ENCODE assay signal across 30 cellular contexts in genomic region chr20:32595143-32595542, GRCh38.
"Had no signal": no experiment of that assay in that cellular context is flagged by ENCODE, and none has a peak within 500 bp of the region (broad histone marks: within the 10 kb centered on the region; RNA-seq: fewer than 3 reads in every experiment).

No MANE protein-coding gene starts in this region.

- H3K9me3 Mint-ChIP-seq: dendritic cell treated with granulocyte-macrophage colony-stimulating factor and Interleukin-4, amounts not matched to agents 40 ng/mL and 50 ng/mL, for 4 days; effector memory CD8-positive, alpha-beta T cell; endodermal cell had no signal

- H3K4me1 ChIP-seq: colonic mucosa, esophagus muscularis mucosa, esophagus squamous epithelium, foreskin keratinocyte, gastrocnemius medialis, gastroesophageal sphincter, heart left ventricle, heart right ventricle had no signal

- H3K27me3 ChIP-seq: colonic mucosa, dorsolateral prefrontal cortex, esophagus muscularis mucosa, gastrocnemius medialis, gastroesophageal sphincter, heart left ventricle, heart right ventricle, hepatocyte had no signal

- H3K27ac Mint-ChIP-seq: dendritic cell treated with granulocyte-macrophage colony-stimulating factor and Interleukin-4, amounts not matched to agents 40 ng/mL and 50 ng/mL, for 4 days; effector memory CD8-positive, alpha-beta T cell; endodermal cell had no signal

- H3K9me3 ChIP-seq: colonic mucosa, esophagus muscularis mucosa, esophagus squamous epithelium, gastrocnemius medialis, gastroesophageal sphincter, heart left ventricle, heart right ventricle had no signal

- H3K27me3 Mint-ChIP-seq: effector memory CD8-positive, alpha-beta T cell had no signal

- H3K36me3 ChIP-seq: colonic mucosa, esophagus muscularis mucosa, esophagus squamous epithelium, gastrocnemius medialis, gastroesophageal sphincter, heart left ventricle, heart right ventricle had no signal

- H3K27ac ChIP-seq: colonic mucosa, coronary artery, dorsolateral prefrontal cortex, epithelial cell of prostate, esophagus muscularis mucosa, esophagus squamous epithelium, foreskin keratinocyte, gastrocnemius medialis, gastroesophageal sphincter, heart left ventricle, heart right ventricle, hepatocyte had no signal

- H3K4me3 Mint-ChIP-seq: dendritic cell treated with granulocyte-macrophage colony-stimulating factor and Interleukin-4, amounts not matched to agents 40 ng/mL and 50 ng/mL, for 4 days; effector memory CD8-positive, alpha-beta T cell; endodermal cell had no signal

- H3K4me3 ChIP-seq: colonic mucosa, coronary artery, dorsolateral prefrontal cortex, esophagus muscularis mucosa, esophagus squamous epithelium, gastrocnemius medialis, gastroesophageal sphincter, heart left ventricle, heart right ventricle, hepatocyte had no signal

- DNase-seq: colonic mucosa; cortex of kidney; dermis blood vessel endothelial cell; dorsolateral prefrontal cortex; effector CD4-positive, alpha-beta T cell; effector CD8-positive, alpha-beta T cell; effector memory CD4-positive, alpha-beta T cell; effector memory CD8-positive, alpha-beta T cell; endodermal cell; erythroblast; esophagus squamous epithelium; foreskin fibroblast; foreskin melanocyte; gastrocnemius medialis; glutamatergic neuron; head of caudate nucleus; heart left ventricle; heart right ventricle; hippocampal formation had no signal

- H3K4me2 ChIP-seq: hepatocyte had no signal

- ATAC-seq: effector memory CD8-positive, alpha-beta T cell; esophagus mucosa; foreskin keratinocyte; gastrocnemius medialis; gastroesophageal sphincter; heart left ventricle; heart right ventricle had no signal

- H3K4me1 Mint-ChIP-seq: endodermal cell had no signal

- H2AFZ ChIP-seq: hepatocyte had no signal

- H3K79me2 ChIP-seq: hepatocyte had no signal

- FAIRE-seq: endometrium, endothelial cell of umbilical vein, frontal cortex had no signal
